ENCODE assay signal across 1 cellular context in genomic region chr3:53075743-53076140, GRCh38.
TF ChIP-seq lines count a peak whose summit lies in the region.

No MANE protein-coding gene starts in this region.

TF ChIP-seq in WTC11, 78 proteins besides CTCF, POLR2A, EP300 and RAD21 (continued from another document):
- TF ChIP-seq E2F4 (CRISPR knock-in tag; IDR thresholded peaks at IDR 0.05; ENCODE audit: borderline replicate concordance, low read depth) = no peak
- TF ChIP-seq ZNF396 (CRISPR knock-in tag; IDR thresholded peaks at IDR 0.05; ENCODE audit: borderline replicate concordance) = no peak
- no peak for TF ChIP-seq TCF7 (CRISPR knock-in tag; IDR thresholded peaks at IDR 0.05; ENCODE audit: low read depth)
- TF ChIP-seq ZNF423 (CRISPR knock-in tag; IDR thresholded peaks at IDR 0.05) = no peak
- TF ChIP-seq HMGXB4 (CRISPR knock-in tag; IDR thresholded peaks at IDR 0.05) = no peak
- TF ChIP-seq PRDM15 (CRISPR knock-in tag; IDR thresholded peaks at IDR 0.05) = no peak
